In the genomic region with DNA sequence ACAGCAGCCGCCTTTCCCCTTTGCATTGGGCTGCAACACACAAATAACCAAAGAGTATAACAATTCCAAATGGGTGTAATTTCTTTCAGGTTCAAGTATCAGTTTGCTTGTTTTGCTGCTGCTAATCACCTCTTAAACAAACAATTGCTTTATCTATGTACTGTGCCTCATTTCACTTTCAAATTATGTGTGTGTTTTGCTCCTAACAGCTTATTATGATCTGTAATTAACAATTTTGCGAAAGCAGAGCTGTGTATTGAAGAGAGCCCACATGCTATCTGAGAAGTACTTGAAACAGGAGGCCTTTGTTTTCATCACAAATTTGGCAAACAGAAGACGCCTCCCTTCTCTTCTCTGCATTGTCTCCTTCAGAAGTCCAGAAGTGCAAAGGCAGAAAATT, we compare ENCODE assay signal across 19 cellular contexts.
"Had no signal": no experiment of that assay in that cellular context is flagged by ENCODE, and none has a peak within 500 bp of the region (broad histone marks: within the 10 kb centered on the region; RNA-seq: fewer than 3 reads in every experiment).

No MANE protein-coding gene starts in this region.

- H3K9me3 ChIP-seq: right atrium auricular region, tibial artery had no signal

- H3K9me3 Mint-ChIP-seq: activated CD4-positive, alpha-beta T cell treated with anti-CD3 and anti-CD28 coated beads, Interleukin-2, amount 10 ng/mL, durations not matched to agents 24 days and 14 days; memory B cell; naive thymus-derived CD8-positive, alpha-beta T cell had no signal

- H3K4me3 Mint-ChIP-seq: activated CD4-positive, alpha-beta T cell treated with anti-CD3 and anti-CD28 coated beads, Interleukin-2, amount 10 ng/mL, durations not matched to agents 24 days and 14 days; memory B cell; naive thymus-derived CD8-positive, alpha-beta T cell had no signal

- H3K36me3 Mint-ChIP-seq: memory B cell; naive thymus-derived CD8-positive, alpha-beta T cell had no signal

- H3K36me3 ChIP-seq: right atrium auricular region, tibial artery had no signal

- H3K4me1 Mint-ChIP-seq: activated CD4-positive, alpha-beta T cell treated with anti-CD3 and anti-CD28 coated beads, Interleukin-2, amount 10 ng/mL, durations not matched to agents 24 days and 14 days; naive thymus-derived CD8-positive, alpha-beta T cell had no signal

- H3K27me3 ChIP-seq: foreskin keratinocyte, right atrium auricular region, tibial artery had no signal

- DNase-seq: activated CD4-positive, alpha-beta T cell treated with anti-CD3 and anti-CD28 coated beads, Interleukin-2, amount 10 ng/mL, durations not matched to agents 24 days and 14 days; activated CD4-positive, CD25-positive, alpha-beta regulatory T cell; activated CD8-positive, alpha-beta memory T cell treated with anti-CD3 and anti-CD28 coated beads, Interleukin-2, amount 50 U/mL, for 48 hours; aorta; cortex of kidney; effector CD4-positive, alpha-beta T cell; foreskin keratinocyte; head of caudate nucleus; kidney glomerular epithelial cell; left ventricle myocardium superior; naive thymus-derived CD8-positive, alpha-beta T cell; nucleus accumbens; posterior cingulate gyrus; stimulated activated CD4-positive, alpha-beta T cell treated with anti-CD3 and anti-CD28 coated beads, Interleukin-15, amount 100 ng/mL, for 24 hours; stimulated activated CD4-positive, alpha-beta T cell treated with anti-CD3 and anti-CD28 coated beads, Interleukin-4, amount 100 ng/mL, for 24 hours; stimulated activated naive CD4-positive, alpha-beta T cell; tibial artery had no signal

- H3K27ac Mint-ChIP-seq: activated CD4-positive, alpha-beta T cell treated with anti-CD3 and anti-CD28 coated beads, Interleukin-2, amount 10 ng/mL, durations not matched to agents 24 days and 14 days; memory B cell; naive thymus-derived CD8-positive, alpha-beta T cell had no signal

- H3K27ac ChIP-seq: foreskin keratinocyte, right atrium auricular region, tibial artery had no signal

- H3K27me3 Mint-ChIP-seq: activated CD4-positive, alpha-beta T cell treated with anti-CD3 and anti-CD28 coated beads, Interleukin-2, amount 10 ng/mL, durations not matched to agents 24 days and 14 days had no signal

- ATAC-seq: foreskin keratinocyte; left ventricle myocardium superior; naive thymus-derived CD8-positive, alpha-beta T cell had no signal

- H3K4me3 ChIP-seq: right atrium auricular region, tibial artery had no signal
